Comparison of ENCODE assay signal across 2 cellular contexts in genomic region chr1:24925082-24925779, GRCh38.
TF ChIP-seq lines count a peak whose summit lies in the region.

No MANE protein-coding gene starts in this region.

TF ChIP-seq in K562, 482 proteins besides CTCF, POLR2A, EP300 and RAD21:
- no peak for TF ChIP-seq ZBTB34 (CRISPR knock-in tag; IDR thresholded peaks at IDR 0.05)
- no peak for TF ChIP-seq ZNF717 (CRISPR knock-in tag; IDR thresholded peaks at IDR 0.05)
- TF ChIP-seq SLC30A9 (CRISPR knock-in tag; IDR thresholded peaks at IDR 0.05), result no peak
- TF ChIP-seq HLTF (IDR thresholded peaks at IDR 0.05), result no peak
- TF ChIP-seq VEZF1 (CRISPR knock-in tag; IDR thresholded peaks at IDR 0.05), result peak; percentile 62
- peak; percentile 46 for TF ChIP-seq RBM25 (IDR thresholded peaks at IDR 0.05; ENCODE audit: low read depth, low read length, severe bottlenecking)
- TF ChIP-seq LARP7 (IDR thresholded peaks at IDR 0.05), result no peak
- TF ChIP-seq, protein P1, sequence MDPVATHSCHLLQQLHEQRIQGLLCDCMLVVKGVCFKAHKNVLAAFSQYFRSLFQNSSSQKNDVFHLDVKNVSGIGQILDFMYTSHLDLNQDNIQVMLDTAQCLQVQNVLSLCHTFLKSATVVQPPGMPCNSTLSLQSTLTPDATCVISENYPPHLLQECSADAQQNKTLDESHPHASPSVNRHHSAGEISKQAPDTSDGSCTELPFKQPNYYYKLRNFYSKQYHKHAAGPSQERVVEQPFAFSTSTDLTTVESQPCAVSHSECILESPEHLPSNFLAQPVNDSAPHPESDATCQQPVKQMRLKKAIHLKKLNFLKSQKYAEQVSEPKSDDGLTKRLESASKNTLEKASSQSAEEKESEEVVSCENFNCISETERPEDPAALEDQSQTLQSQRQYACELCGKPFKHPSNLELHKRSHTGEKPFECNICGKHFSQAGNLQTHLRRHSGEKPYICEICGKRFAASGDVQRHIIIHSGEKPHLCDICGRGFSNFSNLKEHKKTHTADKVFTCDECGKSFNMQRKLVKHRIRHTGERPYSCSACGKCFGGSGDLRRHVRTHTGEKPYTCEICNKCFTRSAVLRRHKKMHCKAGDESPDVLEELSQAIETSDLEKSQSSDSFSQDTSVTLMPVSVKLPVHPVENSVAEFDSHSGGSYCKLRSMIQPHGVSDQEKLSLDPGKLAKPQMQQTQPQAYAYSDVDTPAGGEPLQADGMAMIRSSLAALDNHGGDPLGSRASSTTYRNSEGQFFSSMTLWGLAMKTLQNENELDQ (CRISPR knock-in tag; IDR thresholded peaks at IDR 0.05; ENCODE audit: borderline replicate concordance), result no peak
- peak; percentile 53; the same call in 1 of the 2 replicates for TF ChIP-seq BCOR (IDR thresholded peaks at IDR 0.05)

TF ChIP-seq in HepG2, 621 proteins besides CTCF, POLR2A, EP300 and RAD21 (continued from another document):
- TF ChIP-seq ZNF142 (CRISPR knock-in tag; IDR thresholded peaks at IDR 0.05), result no peak
- TF ChIP-seq ZNF652 (CRISPR knock-in tag; IDR thresholded peaks at IDR 0.05; ENCODE audit: borderline replicate concordance, low read depth), result no peak
- TF ChIP-seq POLR2AphosphoS2 (IDR thresholded peaks at IDR 0.05; ENCODE audit: low read depth, low read length), result no peak
- no peak for TF ChIP-seq SOX6 (IDR thresholded peaks at IDR 0.05)
- TF ChIP-seq SOX6 (CRISPR knock-in tag; IDR thresholded peaks at IDR 0.05), result no peak
- no peak for TF ChIP-seq ZNF788 (CRISPR knock-in tag; IDR thresholded peaks at IDR 0.05; ENCODE audit: borderline replicate concordance)
- no peak for TF ChIP-seq PHF8 (CRISPR knock-in tag; IDR thresholded peaks at IDR 0.05)
- no peak for TF ChIP-seq ZBTB40 (IDR thresholded peaks at IDR 0.05)
- TF ChIP-seq ZBTB40 (CRISPR knock-in tag; IDR thresholded peaks at IDR 0.05), result no peak
- no peak for TF ChIP-seq LBX2 (CRISPR knock-in tag; IDR thresholded peaks at IDR 0.05; ENCODE audit: borderline replicate concordance)
- no peak for TF ChIP-seq ZSCAN21 (CRISPR knock-in tag; IDR thresholded peaks at IDR 0.05; ENCODE audit: borderline replicate concordance)
